18 cellular contexts compared by ENCODE assay signal in the genomic region with DNA sequence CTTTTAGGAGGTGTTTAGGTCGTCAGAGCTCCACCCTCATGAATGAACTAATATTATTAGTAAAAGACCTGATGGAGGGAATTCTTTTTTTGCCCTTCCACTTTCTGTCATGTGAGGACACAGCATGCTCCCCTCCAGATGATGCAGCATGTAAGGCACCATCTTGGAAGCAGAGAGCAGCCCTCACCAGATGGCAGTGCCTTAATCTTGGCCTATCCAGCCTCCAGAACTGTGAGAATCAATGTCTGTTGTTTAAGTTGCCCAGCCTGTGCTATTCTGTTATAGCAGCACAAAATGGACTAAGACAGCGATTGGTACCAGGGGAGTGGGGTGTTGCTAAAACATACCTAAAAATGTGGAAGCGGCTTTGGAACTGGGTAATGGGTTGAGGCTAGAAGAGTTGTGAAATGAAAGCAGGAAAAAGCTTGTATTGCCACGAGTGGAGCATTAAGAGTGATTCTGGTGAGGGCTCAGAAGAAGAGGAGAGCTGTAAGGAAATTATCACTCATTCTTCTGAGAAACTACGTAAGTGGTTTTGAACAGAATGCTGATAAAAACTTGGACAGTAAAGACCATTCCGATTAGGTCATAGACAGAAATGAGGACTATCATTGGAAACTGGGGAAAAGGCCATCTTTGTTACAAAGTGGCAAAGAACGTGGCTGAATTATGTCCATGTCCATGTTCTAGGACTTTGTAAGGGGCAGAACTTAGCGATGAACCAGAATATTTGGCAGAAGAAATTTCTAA. TPM values are rescaled to one million over a fixed set of nuclear protein-coding genes. Genes with fewer than 3 reads are reported as not detected.
DNase-seq lines count a peak whose midpoint lies in the region; ATAC-seq, FAIRE-seq and TF ChIP-seq lines count a peak whose summit lies in the region.
"Had no signal": no experiment of that assay in that cellular context is flagged by ENCODE, and none has a peak within 500 bp of the region (broad histone marks: within the 10 kb centered on the region; RNA-seq: fewer than 3 reads in every experiment).

No MANE protein-coding gene starts in this region.

- intact Hi-C loops in IMR-90 (cut with micrococcal nuclease) = no loop called here
- intact Hi-C loops in HepG2 (cut with micrococcal nuclease; ENCODE audit: unreplicated experiment) = no loop called here

- TF ChIP-seq CTCF in IMR-90 (conservative IDR thresholded peaks at IDR 0.05; ENCODE audit: low read depth, low read length) (no peak), cardiac fibroblast (IDR thresholded peaks at IDR 0.05; ENCODE audit: low read depth, low read length) (no peak), hepatocyte (IDR thresholded peaks at IDR 0.05; ENCODE audit: poor library complexity) (no peak), SK-N-SH (IDR thresholded peaks at IDR 0.05) (no peak), HepG2 (CRISPR knock-in tag; IDR thresholded peaks at IDR 0.05) (no peak)

- H2BK20ac ChIP-seq in IMR-90 (ENCODE audit: low read depth, low read length) = no peak overlapping the region

- H3K9me2 ChIP-seq in hepatocyte (replicated peaks; ENCODE audit: insufficient read depth) (no peaks in the 10 kb centered on the region), SK-N-SH (no peaks in the 10 kb centered on the region)

- no peak overlapping the region for H3K18ac ChIP-seq in IMR-90 (ENCODE audit: low read depth, low read length)

- no peak overlapping the region for H3K14ac ChIP-seq in IMR-90 (replicated peaks; ENCODE audit: low read depth, low read length)

- H3K4me3 ChIP-seq in IMR-90 (ENCODE audit: insufficient read depth, low read depth, low read length) (no peak overlapping the region), cardiac fibroblast (replicated peaks in 1 of 2; ENCODE audit: low read depth in 2 of 2, low read length in 2 of 2) (no peak overlapping the region), hepatocyte (no peak overlapping the region), SK-N-SH (ENCODE audit: low read depth in 2 of 2, low read length in 1 of 2) (no peak overlapping the region), HepG2 (replicated peaks in 1 of 3; ENCODE audit: insufficient read depth in 1 of 3, low read depth in 2 of 3, low read length in 3 of 3) (no peak overlapping the region)
- H3K4me3 ChIP-seq: PC-9 had no signal

- in situ Hi-C loops in IMR-90 (cut with MboI; ENCODE audit: low sequenced_read_pairs) (no loop called here), HepG2 (cut with HindIII; ENCODE audit: extremely low pct_ligation_motif_present, low pct_unique_long_range_greater_than_20kb) (no loop called here)

- H4K5ac ChIP-seq in IMR-90 (ENCODE audit: low read depth, low read length) = no peak overlapping the region

- TF ChIP-seq POLR2A in IMR-90 (IDR thresholded peaks at IDR 0.05; ENCODE audit: low read depth, low read length) (no peak), HepG2 (IDR thresholded peaks at IDR 0.05; ENCODE audit: insufficient read depth in 1 of 2, low read depth in 2 of 2, low read length in 2 of 2) (no peak)

- no peak overlapping the region for H2BK15ac ChIP-seq in IMR-90 (ENCODE audit: low read depth, low read length)

- H2AK9ac ChIP-seq in IMR-90 (replicated peaks; ENCODE audit: low read depth, low read length, poor library complexity) = peak overlapping the region; percentile 45

- 0 out of 4 replicates have a peak, but pooled peaks cover 0 to 3% of the 10 kb centered on the region in 2 experiments for H3K79me1 ChIP-seq in IMR-90 (ENCODE audit: low read depth in 1 of 2, low read length in 2 of 2)

- H4K20me1 ChIP-seq in IMR-90 (ENCODE audit: insufficient read depth, low read length) (no peaks in the 10 kb centered on the region), hepatocyte (ENCODE audit: insufficient read depth, poor library complexity, severe bottlenecking) (no peaks in the 10 kb centered on the region), SK-N-SH (ENCODE audit: insufficient read depth) (no peaks in the 10 kb centered on the region), HepG2 (ENCODE audit: insufficient read depth, low read length) (no peaks in the 10 kb centered on the region)

- H3K27ac ChIP-seq in IMR-90 (ENCODE audit: insufficient read depth, low read length) (no peak overlapping the region), hepatocyte (peak overlapping the region; percentile 76), SK-N-SH (ENCODE audit: low read depth in 2 of 2, low read length in 1 of 2) (no peak overlapping the region), HepG2 (ENCODE audit: extremely low read length, insufficient read depth, low read length) (no peak overlapping the region)
- H3K27ac ChIP-seq: HL-60, KMS-11, PC-9 had no signal

- H3K4me1 ChIP-seq in IMR-90 (ENCODE audit: control insufficient read depth, insufficient read depth, low read length) (peaks cover 3% of the 10 kb centered on the region), hepatocyte (ENCODE audit: insufficient read depth) (no peaks in the 10 kb centered on the region), SK-N-SH (ENCODE audit: control insufficient read depth in 1 of 2, insufficient read depth in 2 of 2, low read depth in 1 of 2, low read length in 1 of 2) (no peaks in the 10 kb centered on the region; a peak in 2 of 4 replicates), HepG2 (ENCODE audit: insufficient read depth, low read length) (no peaks in the 10 kb centered on the region)

- CTCF ChIA-PET in IMR-90 (lab: Yijun Ruan, JAX) (no interaction called here), SK-N-SH (lab: Yijun Ruan, JAX) (no interaction called here), HepG2 (lab: Yijun Ruan, JAX; ENCODE audit: low intra/inter-chr PET ratio, low total read pairs) (no interaction called here)

- DNase-seq in IMR-90 (no peak), NCI-H82 treated with DMSO at 0.1 percent for 48 hours (lab: John Stamatoyannopoulos, UW; ENCODE audit: unreplicated experiment) (peak; percentile 14), cardiac fibroblast (ENCODE audit: low read depth in 2 of 2) (peak; percentile 22 to 84), hepatocyte (ENCODE audit: low spot score) (peak; percentile 14), SK-N-SH (no peak), RCC 7860 (ENCODE audit: low spot score) (no peak), HepG2 (ENCODE audit: low spot score) (no peak)
- DNase-seq in activated CD4-positive, alpha-beta T cell treated with anti-CD3 and anti-CD28 coated beads for 4 hours = no peak
- DNase-seq: CD4-positive, CD25-positive, alpha-beta regulatory T cell; DMS79; GOT3; NCI-H1092; NCI-H2227 treated with DMSO at 0.1 percent for 48 hours; NCI-H526 treated with DMSO at 0.1 percent for 48 hours; PC-9 had no signal

- H3K4ac ChIP-seq in IMR-90 (ENCODE audit: low read depth, low read length) = no peak overlapping the region

- H3K79me2 ChIP-seq in hepatocyte (no peaks in the 10 kb centered on the region), SK-N-SH (ENCODE audit: insufficient read depth) (no peaks in the 10 kb centered on the region), HepG2 (ENCODE audit: insufficient read depth, low read length) (no peaks in the 10 kb centered on the region)

- H2BK120ac ChIP-seq in IMR-90 (ENCODE audit: low read depth, low read length) = no peak overlapping the region

- POLR2A ChIA-PET in IMR-90 (lab: Charles Lee; ENCODE audit: unreplicated experiment) = no interaction called here
- POLR2A ChIA-PET in SK-N-SH (lab: Yijun Ruan, JAX) = no interaction called here
- POLR2A ChIA-PET in HepG2 (lab: Yijun Ruan, JAX) = no interaction called here

- no peak overlapping the region for H4K8ac ChIP-seq in IMR-90 (ENCODE audit: low read depth in 2 of 2, low read length in 2 of 2)

- no peak for FAIRE-seq in RCC 7860 (lab: Jason Lieb, UNC)
- FAIRE-seq in HepG2 (lab: Jason Lieb, UNC) = no peak
- FAIRE-seq: GM12891 had no signal

- no peak overlapping the region for H2BK5ac ChIP-seq in IMR-90 (ENCODE audit: low read depth, low read length, poor library complexity, severe bottlenecking)

- BruUV-seq in IMR-90 (replicated peaks; lab: Mats Ljungman, UMichigan) = no TSS peak
- no TSS peak for BruUV-seq in HepG2 (replicated peaks; lab: Mats Ljungman, UMichigan)

- 92% methylated on average over 2 of the region's 8 CpGs; no CpG with 5 or more reads in 1 of the 2 experiments for WGBS in IMR-90 (ENCODE audit: extremely low coverage in 2 of 2, insufficient read length in 1 of 2), 2 experiments
- 90% methylated on average over 8 of the region's 8 CpGs for WGBS in hepatocyte (ENCODE audit: low lambda C conversion rate, missing lambda C conversion rate)
- 85% methylated on average over 8 of the region's 8 CpGs for WGBS in SK-N-SH (ENCODE audit: low lambda C conversion rate)
- 94% methylated on average over 8 of the region's 8 CpGs for WGBS in HepG2 (ENCODE audit: low lambda C conversion rate)

- no peak overlapping the region for H3K9ac ChIP-seq in IMR-90 (ENCODE audit: low read depth, low read length)
- no peak overlapping the region for H3K9ac ChIP-seq in SK-N-SH
- H3K9ac ChIP-seq in HepG2 (ENCODE audit: insufficient read depth, low read depth, low read length) = no peak overlapping the region
- H3K9ac ChIP-seq: KMS-11 had no signal

- no peak for ATAC-seq in IMR-90 (ENCODE audit: low read depth)
- no peak for ATAC-seq in HepG2

- H3K4me2 ChIP-seq in IMR-90 (ENCODE audit: low read depth, low read length) (no peak overlapping the region), hepatocyte (no peak overlapping the region), SK-N-SH (no peak overlapping the region), HepG2 (ENCODE audit: low read depth, low read length) (no peak overlapping the region)
- H3K4me2 ChIP-seq: KMS-11, PC-9 had no signal

- TF ChIP-seq EP300 in SK-N-SH (IDR thresholded peaks at IDR 0.05; ENCODE audit: borderline replicate concordance in 1 of 2, low read depth in 1 of 2, low read length in 1 of 2) = no peak
- TF ChIP-seq EP300 in HepG2 (IDR thresholded peaks at IDR 0.05; ENCODE audit: low read depth in 2 of 2, low read length in 2 of 2) = no peak
- TF ChIP-seq EP300 in HepG2 (CRISPR knock-in tag; IDR thresholded peaks at IDR 0.05; ENCODE audit: borderline replicate concordance) = no peak

- no peak overlapping the region for H4K91ac ChIP-seq in IMR-90 (ENCODE audit: insufficient read depth, low read depth, low read length)

- dilution Hi-C loops in IMR-90 (cut with HindIII; ENCODE audit: low sequenced_read_pairs, unreplicated experiment) = no loop called here

- H3K56ac ChIP-seq in IMR-90 (ENCODE audit: extremely low read depth, insufficient read depth, low read length) = no peak overlapping the region

- no peaks in the 10 kb centered on the region for H3K9me3 ChIP-seq in IMR-90 (ENCODE audit: control insufficient read depth, insufficient read depth, low read length)
- H3K9me3 ChIP-seq in hepatocyte (ENCODE audit: low read depth) = no peaks in the 10 kb centered on the region
- no peaks in the 10 kb centered on the region for H3K9me3 ChIP-seq in SK-N-SH
- no peaks in the 10 kb centered on the region for H3K9me3 ChIP-seq in HepG2 (ENCODE audit: low read length)

- peaks cover 10% of the 10 kb centered on the region for H3F3A ChIP-seq in SK-N-SH (replicated peaks; ENCODE audit: insufficient read depth)

- TF ChIP-seq RAD21 in IMR-90 (IDR thresholded peaks at IDR 0.05; ENCODE audit: low read length) = no peak
- TF ChIP-seq RAD21 in SK-N-SH (IDR thresholded peaks at IDR 0.05; ENCODE audit: low read length) = no peak
- TF ChIP-seq RAD21 in HepG2 (CRISPR knock-in tag; IDR thresholded peaks at IDR 0.05) = no peak

- H3K36me3 ChIP-seq in IMR-90 (ENCODE audit: control insufficient read depth, insufficient read depth, low read length) = no peaks in the 10 kb centered on the region
- H3K36me3 ChIP-seq in hepatocyte (replicated peaks; ENCODE audit: insufficient read depth, low read depth) = no peaks in the 10 kb centered on the region
- H3K36me3 ChIP-seq in SK-N-SH (replicated peaks in 1 of 2; ENCODE audit: control insufficient read depth in 1 of 2, insufficient read depth in 2 of 2, low read length in 1 of 2) = no peaks in the 10 kb centered on the region
- H3K36me3 ChIP-seq in HepG2 (replicated peaks in 1 of 2; ENCODE audit: control insufficient read depth in 1 of 2, insufficient read depth in 2 of 2, low read length in 2 of 2) = no peaks in the 10 kb centered on the region

- no peak overlapping the region for H2AK5ac ChIP-seq in IMR-90 (ENCODE audit: low read depth, low read length)

- no peak overlapping the region for H2AFZ ChIP-seq in IMR-90 (replicated peaks; ENCODE audit: low read length, poor library complexity)
- H2AFZ ChIP-seq in hepatocyte = no peak overlapping the region
- no peak overlapping the region for H2AFZ ChIP-seq in SK-N-SH (ENCODE audit: low read depth)
- H2AFZ ChIP-seq in HepG2 (ENCODE audit: low read length) = no peak overlapping the region
- H2AFZ ChIP-seq: PC-9 had no signal

- no peak overlapping the region for H3K23ac ChIP-seq in IMR-90 (ENCODE audit: low read depth, low read length)

- H3K27me3 ChIP-seq in IMR-90 (ENCODE audit: control insufficient read depth, insufficient read depth, low read length) = no peaks in the 10 kb centered on the region
- no peaks in the 10 kb centered on the region for H3K27me3 ChIP-seq in hepatocyte
- no peaks in the 10 kb centered on the region for H3K27me3 ChIP-seq in SK-N-SH (ENCODE audit: insufficient read depth)
- H3K27me3 ChIP-seq in HepG2 (ENCODE audit: control insufficient read depth in 1 of 2, insufficient read depth in 2 of 2, low read length in 2 of 2) = no peaks in the 10 kb centered on the region

- H3K9me1 ChIP-seq in IMR-90 (ENCODE audit: insufficient read depth, low read length) = peaks cover 6% of the 10 kb centered on the region; the same call in 1 of the 2 replicates

RNA-seq across cellular contexts. Expression of gene PTPDC1, which starts 28.6 kb away (rescaled TPM):
- total RNA-seq in IMR-90 (2012; rRNA removed) (6.1 TPM in 2 replicates), hepatocyte (7.2 and 7.5 TPM in 2 replicates), HepG2 (2016; rRNA removed; fragmentation: Illumina TruSeq; extraction: Trizol) (5.2 and 6.1 TPM in 2 replicates)
- polyA plus RNA-seq in IMR-90 (2012; rRNA removed) (3.3 and 3.9 TPM in 2 replicates), hepatocyte (2.4 and 5.3 TPM in 2 replicates), SK-N-SH (2012; rRNA removed) (3.7 and 4.9 TPM in 2 replicates), HepG2 (2011; rRNA removed) (6.9 and 8.6 TPM in 2 replicates)
- 1.2 and 1.4 TPM in 2 replicates for polyA plus RNA-seq in IMR-90 (2012; cell fraction: cytosol; rRNA removed)
- polyA plus RNA-seq in IMR-90 (2012; cell fraction: nucleus; rRNA removed; ENCODE audit: low replicate concordance) = 4.2 and 16.8 TPM in 2 replicates
- 3.2 TPM in 2 replicates for polyA plus RNA-seq in SK-N-SH (2012; cell fraction: cytosol; rRNA removed)
- polyA plus RNA-seq in SK-N-SH (2012; cell fraction: nucleus; rRNA removed) = 10.1 and 13.7 TPM in 2 replicates
- total RNA-seq in HepG2 (2016; cell fraction: cytosol; rRNA removed; fragmentation: Illumina TruSeq; extraction: Trizol; ENCODE audit: low read depth) = 2.1 and 2.6 TPM in 2 replicates
- 4.5 and 6.2 TPM in 2 replicates for total RNA-seq in HepG2 (2016; cell fraction: insoluble cytoplasmic fraction; rRNA removed; fragmentation: Illumina TruSeq; extraction: Trizol)
- 4.3 and 4.6 TPM in 2 replicates for total RNA-seq in HepG2 (2016; cell fraction: membrane; rRNA removed; fragmentation: Illumina TruSeq; extraction: Trizol)
- total RNA-seq in HepG2 (2016; cell fraction: nucleus; rRNA removed; fragmentation: Illumina TruSeq; extraction: Trizol) = 14.0 and 15.5 TPM in 2 replicates
- polyA plus RNA-seq in HepG2 (2011; cell fraction: cytosol; rRNA removed) = 2.7 and 3.2 TPM in 2 replicates
- polyA plus RNA-seq in HepG2 (2011; cell fraction: nucleus; rRNA removed) = 18.2 and 19.4 TPM in 2 replicates
- polyA plus RNA-seq in HepG2 (2012) = 3.9 and 4.0 TPM in 2 replicates
- 0.62 and 0.63 TPM in 2 replicates for polyA plus RNA-seq in HepG2 (2016; cell fraction: cytosol; fragmentation: Illumina TruSeq; extraction: Trizol; ENCODE audit: low read depth)
- polyA plus RNA-seq in HepG2 (2016; cell fraction: insoluble cytoplasmic fraction; fragmentation: Illumina TruSeq; extraction: Trizol; ENCODE audit: low read depth) = 3.2 and 3.6 TPM in 2 replicates
- 1.7 and 2.0 TPM in 2 replicates for polyA plus RNA-seq in HepG2 (2016; cell fraction: membrane; fragmentation: Illumina TruSeq; extraction: Trizol; ENCODE audit: low read depth)
- polyA plus RNA-seq in HepG2 (2016; cell fraction: nucleus; fragmentation: Illumina TruSeq; extraction: Trizol; ENCODE audit: insufficient read depth, low read depth) = 16.3 and 16.6 TPM in 2 replicates
- polyA minus RNA-seq in HepG2 (2011; rRNA and poly(A)+ RNA removed; ENCODE audit: low replicate concordance) = 8.4 and 10.0 TPM in 2 replicates
- polyA minus RNA-seq in HepG2 (2011; cell fraction: cytosol; rRNA and poly(A)+ RNA removed) = 3.9 and 4.9 TPM in 2 replicates
- polyA minus RNA-seq in HepG2 (2011; cell fraction: nucleus; rRNA and poly(A)+ RNA removed) = 28.6 and 30.5 TPM in 2 replicates

Comparison
In these comparisons a context has a peak if more than half of its experiments do, and no peak if none do; other contexts are left out.
1. DNase-seq: peak in NCI-H82 treated with DMSO at 0.1 percent for 48 hours (single experiment), cardiac fibroblast (2 of 2) and hepatocyte (single experiment); none in IMR-90 (single experiment), SK-N-SH (single experiment), RCC 7860 (single experiment), activated CD4-positive, alpha-beta T cell treated with anti-CD3 and anti-CD28 coated beads for 4 hours (0 of 2) and HepG2 (single experiment).